Comparison of ENCODE assay signal across 12 cellular contexts in genomic region chr1:177274687-177275211, GRCh38.
DNase-seq lines count a peak whose midpoint lies in the region; ATAC-seq, FAIRE-seq and TF ChIP-seq lines count a peak whose summit lies in the region.
"Had no signal": no experiment of that assay in that cellular context is flagged by ENCODE, and none has a peak within 500 bp of the region (broad histone marks: within the 10 kb centered on the region; RNA-seq: fewer than 3 reads in every experiment).

No MANE protein-coding gene starts in this region.

- dilution Hi-C loops in endothelial cell of umbilical vein (cut with MboI; ENCODE audit: extremely low pct_ligation_motif_present, low sequenced_read_pairs) = no loop called here

- no peak overlapping the region for H3K4me2 ChIP-seq in endothelial cell of umbilical vein (ENCODE audit: insufficient read depth, low read length)

- H3K79me2 ChIP-seq in endothelial cell of umbilical vein (ENCODE audit: control insufficient read depth, insufficient read depth, low read length) = no peaks in the 10 kb centered on the region

- peak; percentile 36 for DNase-seq in AG04449 (ENCODE audit: low read depth, low spot score)
- DNase-seq in NCI-H1092 treated with DMSO at 0.1 percent for 48 hours (lab: John Stamatoyannopoulos, UW) = peak; percentile 83
- peak; percentile 16 for DNase-seq in endothelial cell of umbilical vein (ENCODE audit: low read depth, low spot score)
- DNase-seq in omental fat pad (ENCODE audit: low spot score) = no peak
- DNase-seq in T-helper 2 cell = no peak
- DNase-seq in BE2C = no peak
- DNase-seq in SJCRH30 = no peak
- no peak for DNase-seq in NCI-H187 (lab: John Stamatoyannopoulos, UW)
- DNase-seq: activated CD4-positive, alpha-beta T cell treated with anti-CD3 and anti-CD28 coated beads, Interleukin-2, amount 10 ng/mL, durations not matched to agents 7 days and 5 days; activated naive CD8-positive, alpha-beta T cell treated with anti-CD3 and anti-CD28 coated beads for 36 hours; RPMI8226; stimulated activated CD4-positive, alpha-beta T cell treated with anti-CD3 and anti-CD28 coated beads, Interleukin-2, amount 100 ng/mL, for 24 hours had no signal

- FAIRE-seq in endothelial cell of umbilical vein (lab: Jason Lieb, UNC) = no peak

- H3K9ac ChIP-seq in endothelial cell of umbilical vein (replicated peaks; ENCODE audit: extremely low read depth, insufficient read depth, low read length) = no peak overlapping the region

- no peak overlapping the region for H2AFZ ChIP-seq in endothelial cell of umbilical vein (ENCODE audit: low read depth, low read length)

- TF ChIP-seq POLR2A in endothelial cell of umbilical vein (IDR thresholded peaks at IDR 0.05; ENCODE audit: low read depth, low read length) = no peak

- no peak for TF ChIP-seq CTCF in AG04449 (IDR thresholded peaks at IDR 0.05; ENCODE audit: insufficient read depth, low read length, missing control alignments)
- TF ChIP-seq CTCF in endothelial cell of umbilical vein (IDR thresholded peaks at IDR 0.05; ENCODE audit: extremely low read depth in 1 of 2, insufficient read depth in 1 of 2, low read depth in 1 of 2, low read length in 2 of 2) = no peak
- no peak for TF ChIP-seq CTCF in omental fat pad (IDR thresholded peaks at IDR 0.05)
- TF ChIP-seq CTCF in BE2C (IDR thresholded peaks at IDR 0.05; ENCODE audit: low read depth, low read length) = no peak

- no peaks in the 10 kb centered on the region for H3K9me1 ChIP-seq in endothelial cell of umbilical vein (replicated peaks; ENCODE audit: control insufficient read depth, extremely low read depth, insufficient read depth, low read length)

- CTCF ChIA-PET in AG04449 (lab: Yijun Ruan, JAX) (interaction anchor here (0.6 to 1.2 kb wide), 2 partner anchors 18 to 377 kb away, joined by 3 read pairs; no protein-coding TSS in a partner anchor), endothelial cell of umbilical vein (lab: Charles Lee) (no interaction called here)

- no peaks in the 10 kb centered on the region for H4K20me1 ChIP-seq in endothelial cell of umbilical vein (replicated peaks; ENCODE audit: control insufficient read depth, extremely low read depth, insufficient read depth, low read length)

- H3K4me3 ChIP-seq in AG04449 (ENCODE audit: low read depth, low read length) = no peak overlapping the region
- no peak overlapping the region for H3K4me3 ChIP-seq in endothelial cell of umbilical vein (replicated peaks in 1 of 3; ENCODE audit: insufficient read depth in 1 of 3, low read depth in 1 of 3, low read length in 3 of 3)
- no peak overlapping the region for H3K4me3 ChIP-seq in BE2C (ENCODE audit: low read depth, low read length)
- no peak overlapping the region for H3K4me3 ChIP-seq in SJCRH30

- no TSS peak for BruUV-seq in endothelial cell of umbilical vein (replicated peaks; lab: Mats Ljungman, UMichigan)

- H3K9me3 ChIP-seq in endothelial cell of umbilical vein (replicated peaks; ENCODE audit: control insufficient read depth, insufficient read depth, low read length) (no peaks in the 10 kb centered on the region), BE2C (no peaks in the 10 kb centered on the region), SJCRH30 (replicated peaks) (no peaks in the 10 kb centered on the region)

- intact Hi-C loops in endothelial cell of umbilical vein (cut with micrococcal nuclease) = no loop called here

- H3K4me1 ChIP-seq in endothelial cell of umbilical vein (ENCODE audit: control insufficient read depth, extremely low read depth, insufficient read depth, low read length) (no peaks in the 10 kb centered on the region), BE2C (no peaks in the 10 kb centered on the region), SJCRH30 (no peaks in the 10 kb centered on the region)

- H3K27me3 ChIP-seq in endothelial cell of umbilical vein (ENCODE audit: control insufficient read depth in 2 of 2, insufficient read depth in 2 of 2, low read length in 2 of 2) (no peaks in the 10 kb centered on the region), BE2C (no peaks in the 10 kb centered on the region), SJCRH30 (no peaks in the 10 kb centered on the region)

- POLR2A ChIA-PET in AG04449 (lab: Yijun Ruan, JAX) = no interaction called here
- POLR2A ChIA-PET in endothelial cell of umbilical vein (lab: Charles Lee) = no interaction called here

- ATAC-seq in omental fat pad (ENCODE audit: low FRiP score) = peak; percentile 20

- H3K36me3 ChIP-seq in endothelial cell of umbilical vein (ENCODE audit: control insufficient read depth in 2 of 2, extremely low read depth in 1 of 2, insufficient read depth in 2 of 2, low read length in 2 of 2) = no peaks in the 10 kb centered on the region
- no peaks in the 10 kb centered on the region for H3K36me3 ChIP-seq in BE2C
- no peaks in the 10 kb centered on the region for H3K36me3 ChIP-seq in SJCRH30

- H3K27ac ChIP-seq in endothelial cell of umbilical vein (ENCODE audit: insufficient read depth, low read depth, low read length) (no peak overlapping the region), SJCRH30 (no peak overlapping the region)

TF ChIP-seq in endothelial cell of umbilical vein, 7 proteins besides CTCF, POLR2A, EP300 and RAD21:
- TF ChIP-seq MAX (IDR thresholded peaks at IDR 0.05; ENCODE audit: insufficient read depth, insufficient read length) = no peak
- TF ChIP-seq GATA2 (IDR thresholded peaks at IDR 0.05; ENCODE audit: insufficient read depth, insufficient read length, low read depth, low read length) = no peak
- TF ChIP-seq JUN (IDR thresholded peaks at IDR 0.05; ENCODE audit: borderline replicate concordance, insufficient read depth, insufficient read length, low read depth) = no peak
- no peak for TF ChIP-seq EZH2 (IDR thresholded peaks at IDR 0.05; ENCODE audit: borderline replicate concordance, low read depth, low read length, severe bottlenecking)
- no peak for TF ChIP-seq POLR2AphosphoS5 (IDR thresholded peaks at IDR 0.05; ENCODE audit: insufficient read depth, low read depth, low read length)
- no peak for TF ChIP-seq MYC (IDR thresholded peaks at IDR 0.05; ENCODE audit: low read depth, low read length)
- TF ChIP-seq FOS (IDR thresholded peaks at IDR 0.05; ENCODE audit: borderline replicate concordance, insufficient read depth, low read length) = no peak

Comparison
In these comparisons a context has a peak if more than half of its experiments do, and no peak if none do; other contexts are left out.
1. DNase-seq: peak in AG04449 (single experiment), NCI-H1092 treated with DMSO at 0.1 percent for 48 hours (single experiment) and endothelial cell of umbilical vein (single experiment); none in omental fat pad (single experiment), T-helper 2 cell (0 of 5), BE2C (single experiment), SJCRH30 (0 of 2) and NCI-H187 (0 of 2).